Comparison of ENCODE assay signal across 2 cellular contexts in the genomic region with DNA sequence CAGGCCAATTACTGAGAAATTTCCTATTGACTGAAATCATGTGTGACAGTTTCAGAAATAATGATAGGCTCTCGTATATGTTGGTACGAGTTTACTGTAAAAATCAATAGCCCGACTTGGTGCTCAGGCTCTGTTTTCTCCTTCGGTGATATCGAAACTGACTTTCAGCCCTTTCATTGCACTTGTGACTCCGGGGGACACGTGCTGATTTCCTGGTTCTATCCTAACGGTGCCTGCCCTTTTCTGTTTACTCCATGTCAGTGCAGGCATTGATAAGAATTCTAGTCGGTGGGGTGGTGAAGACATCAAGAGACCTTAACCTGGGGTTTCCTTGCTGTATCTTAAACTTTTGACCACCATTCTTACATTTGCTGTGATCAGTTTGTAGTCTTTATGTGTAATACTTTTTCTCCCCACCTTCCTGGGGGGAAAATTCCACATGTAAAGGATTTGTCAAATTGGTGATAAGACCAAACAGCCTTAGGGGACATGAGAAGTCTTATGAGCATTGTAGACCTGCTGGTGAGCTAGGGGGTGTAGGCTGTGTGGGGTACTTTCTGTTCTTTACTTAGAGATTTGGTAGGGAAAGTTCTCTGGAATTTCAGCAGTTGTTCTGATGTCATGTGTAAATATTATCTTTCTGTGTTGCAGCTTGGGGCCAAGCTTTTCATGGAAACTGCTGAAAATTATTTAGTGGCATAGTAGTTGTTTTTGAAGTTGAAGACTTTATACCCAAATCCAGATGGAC.
TF ChIP-seq lines count a peak whose summit lies in the region.

No MANE protein-coding gene starts in this region.

TF ChIP-seq in A549, 52 proteins besides CTCF, POLR2A, EP300 and RAD21:
- TF ChIP-seq USF2 (IDR thresholded peaks at IDR 0.05) = no peak
- TF ChIP-seq POLR2AphosphoS2 (conservative IDR thresholded peaks at IDR 0.05; ENCODE audit: low read length) = no peak
- TF ChIP-seq CBX2 (IDR thresholded peaks at IDR 0.05; ENCODE audit: borderline replicate concordance, low read depth) = no peak
- TF ChIP-seq EHMT2 (IDR thresholded peaks at IDR 0.05; ENCODE audit: low read depth) = no peak
- TF ChIP-seq RNF2 (IDR thresholded peaks at IDR 0.05; ENCODE audit: borderline replicate concordance, low read depth) = no peak

TF ChIP-seq in IMR-90, 13 proteins besides CTCF, POLR2A, EP300 and RAD21 (continued from another document):
- TF ChIP-seq RFX5 (IDR thresholded peaks at IDR 0.05; ENCODE audit: low read depth, low read length) (no peak), USF2 (IDR thresholded peaks at IDR 0.05; ENCODE audit: low read depth, low read length) (no peak), RCOR1 (IDR thresholded peaks at IDR 0.05; ENCODE audit: insufficient replicate concordance, low read length) (no peak), SMC3 (IDR thresholded peaks at IDR 0.05; ENCODE audit: low read depth, low read length) (no peak), CHD1 (IDR thresholded peaks at IDR 0.05; ENCODE audit: low read depth, low read length) (no peak), CEBPB (IDR thresholded peaks at IDR 0.05; ENCODE audit: low read depth, low read length) (no peak), MAZ (IDR thresholded peaks at IDR 0.05; ENCODE audit: borderline replicate concordance, low read depth, low read length) (no peak), FOS (IDR thresholded peaks at IDR 0.05; ENCODE audit: low read depth, low read length) (no peak), BHLHE40 (IDR thresholded peaks at IDR 0.05; ENCODE audit: low read depth, low read length) (no peak)
- TF ChIP-seq, protein P1, sequence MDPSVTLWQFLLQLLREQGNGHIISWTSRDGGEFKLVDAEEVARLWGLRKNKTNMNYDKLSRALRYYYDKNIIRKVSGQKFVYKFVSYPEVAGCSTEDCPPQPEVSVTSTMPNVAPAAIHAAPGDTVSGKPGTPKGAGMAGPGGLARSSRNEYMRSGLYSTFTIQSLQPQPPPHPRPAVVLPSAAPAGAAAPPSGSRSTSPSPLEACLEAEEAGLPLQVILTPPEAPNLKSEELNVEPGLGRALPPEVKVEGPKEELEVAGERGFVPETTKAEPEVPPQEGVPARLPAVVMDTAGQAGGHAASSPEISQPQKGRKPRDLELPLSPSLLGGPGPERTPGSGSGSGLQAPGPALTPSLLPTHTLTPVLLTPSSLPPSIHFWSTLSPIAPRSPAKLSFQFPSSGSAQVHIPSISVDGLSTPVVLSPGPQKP (IDR thresholded peaks at IDR 0.05; ENCODE audit: borderline replicate concordance, low read depth, low read length) = no peak
